25 cellular contexts compared by ENCODE assay signal in the genomic region with DNA sequence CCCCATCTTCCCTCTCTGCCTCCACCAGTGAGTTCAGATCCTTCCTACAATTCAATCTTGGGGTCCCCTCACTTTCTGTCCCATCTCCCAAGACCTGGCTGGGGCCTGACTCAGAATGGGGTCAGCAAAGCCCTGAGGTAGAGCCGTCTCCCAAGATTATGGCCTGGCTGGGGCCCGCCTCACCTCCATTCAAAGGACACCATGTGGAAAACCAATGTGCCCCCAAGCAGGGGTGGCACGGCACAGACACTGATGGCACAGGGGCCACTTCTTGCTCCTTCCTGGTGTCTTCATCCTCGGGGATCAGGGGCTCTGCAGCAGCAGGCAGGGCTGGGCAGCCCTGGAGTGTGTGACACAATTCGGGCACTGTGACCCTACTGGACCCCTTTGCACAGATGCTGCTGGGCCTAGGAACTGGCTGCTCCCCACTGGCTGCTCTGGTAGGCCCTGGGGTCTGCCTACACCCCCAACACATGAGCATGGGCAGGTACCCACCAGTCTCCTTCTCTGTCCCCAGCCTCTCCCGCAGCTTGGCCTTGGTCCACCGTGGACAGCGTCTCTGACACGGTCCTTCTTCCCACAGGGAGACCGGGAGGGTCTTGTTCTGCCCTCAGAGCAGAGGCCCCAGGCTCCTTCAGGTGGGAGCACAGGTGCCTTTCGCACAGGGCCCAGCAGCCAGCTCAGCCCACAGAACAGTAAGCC.
DNase-seq lines count a peak whose midpoint lies in the region; ATAC-seq and TF ChIP-seq lines count a peak whose summit lies in the region.
"Had no signal": no experiment of that assay in that cellular context is flagged by ENCODE, and none has a peak within 500 bp of the region (broad histone marks: within the 10 kb centered on the region; RNA-seq: fewer than 3 reads in every experiment).

No MANE protein-coding gene starts in this region.

- H3K4me1 Mint-ChIP-seq in activated T-cell treated with anti-CD3 and anti-CD28 coated beads, Interleukin-2, amount 50 U/mL, for 24 hours (ENCODE audit: low read depth) = no peaks in the 10 kb centered on the region
- H3K4me1 Mint-ChIP-seq in WTC11 = peaks cover under 1% of the 10 kb centered on the region
- no peaks in the 10 kb centered on the region for H3K4me1 Mint-ChIP-seq in stimulated activated memory B cell treated with anti-CD40 and anti-IgM and Interleukin-4, amounts not matched to agents 10 μg/mL and 1 μg/mL and 100 μg/mL, for 72 hours
- H3K4me1 Mint-ChIP-seq: activated CD4-positive, alpha-beta T cell treated with anti-CD3 and anti-CD28 coated beads, Interleukin-2, amount 10 ng/mL, durations not matched to agents 24 days and 14 days; activated T-helper 17 cell treated with anti-CD3 and anti-CD28 coated beads, Interleukin-2, amount 50 U/mL, for 72 hours; B cell; CD8-positive, alpha-beta memory T cell had no signal

- no peak overlapping the region for H3K4me3 Mint-ChIP-seq in activated T-cell treated with anti-CD3 and anti-CD28 coated beads, Interleukin-2, amount 50 U/mL, for 24 hours
- no peak overlapping the region for H3K4me3 Mint-ChIP-seq in WTC11
- H3K4me3 Mint-ChIP-seq in stimulated activated memory B cell treated with anti-CD40 and anti-IgM and Interleukin-4, amounts not matched to agents 10 μg/mL and 1 μg/mL and 100 μg/mL, for 72 hours = no peak overlapping the region
- H3K4me3 Mint-ChIP-seq: activated CD4-positive, alpha-beta T cell treated with anti-CD3 and anti-CD28 coated beads, Interleukin-2, amount 10 ng/mL, durations not matched to agents 24 days and 14 days; activated T-helper 17 cell treated with anti-CD3 and anti-CD28 coated beads, Interleukin-2, amount 50 U/mL, for 72 hours; B cell; CD8-positive, alpha-beta memory T cell; T-helper 1 cell treated with Interleukin-12 subunit alpha and Interleukin-12 subunit beta and Interleukin-4 antibody, amounts not matched to agents 30 μg/mL and 1 μg/mL, for 36 hours had no signal

- no peak overlapping the region for H3K27ac ChIP-seq in left lung
- peak overlapping the region in 3 of 4 donors; percentile 34 to 83 (median 82) for H3K27ac ChIP-seq in tibial nerve
- H3K27ac ChIP-seq: A549, HL-60, SK-N-MC had no signal

- H3K9me3 Mint-ChIP-seq in activated T-cell treated with anti-CD3 and anti-CD28 coated beads, Interleukin-2, amount 50 U/mL, for 24 hours = no peaks in the 10 kb centered on the region
- no peaks in the 10 kb centered on the region for H3K9me3 Mint-ChIP-seq in WTC11
- H3K9me3 Mint-ChIP-seq in stimulated activated memory B cell treated with anti-CD40 and anti-IgM and Interleukin-4, amounts not matched to agents 10 μg/mL and 1 μg/mL and 100 μg/mL, for 72 hours = peaks cover 5% of the 10 kb centered on the region
- H3K9me3 Mint-ChIP-seq: activated CD4-positive, alpha-beta T cell treated with anti-CD3 and anti-CD28 coated beads, Interleukin-2, amount 10 ng/mL, durations not matched to agents 24 days and 14 days; T-helper 1 cell treated with Interleukin-12 subunit alpha and Interleukin-12 subunit beta and Interleukin-4 antibody, amounts not matched to agents 30 μg/mL and 1 μg/mL, for 36 hours had no signal

- DNase-seq in activated T-cell treated with anti-CD3 and anti-CD28 coated beads, Interleukin-2, amount 50 U/mL, for 24 hours = peak; percentile 14
- DNase-seq in activated T-cell treated with anti-CD3 and anti-CD28 coated beads for 4 hours (no peak), WTC11 (ENCODE audit: low spot score) (peak; percentile 4), left lung (peak; percentile 26 to 41), tibial nerve (ENCODE audit: low spot score in 2 of 2) (no peak)
- DNase-seq in stimulated activated CD4-positive, alpha-beta T cell treated with anti-CD3 and anti-CD28 coated beads, Interleukin-15, amount 100 ng/mL, for 24 hours = no peak
- DNase-seq: activated CD4-positive, alpha-beta T cell treated with anti-CD3 and anti-CD28 coated beads, Interleukin-2, amount 10 ng/mL, durations not matched to agents 24 days and 14 days; cortex of kidney; DMS53; mammary epithelial cell; NCI-H1048; NCI-H187 treated with DMSO at 0.1 percent for 48 hours; NCI-H2227 treated with DMSO at 0.1 percent for 48 hours; stimulated activated CD4-positive, alpha-beta T cell treated with anti-CD3 and anti-CD28 coated beads, Interleukin-4, amount 100 ng/mL, for 4 hours; stimulated activated naive CD4-positive, alpha-beta T cell treated with Interleukin-2 at 50 U/mL for 16 hours had no signal

- POLR2A ChIA-PET in WTC11 (lab: Charles Lee) = no interaction called here

- no peak for TF ChIP-seq EP300 in tibial nerve (IDR thresholded peaks at IDR 0.05)

- ATAC-seq in WTC11 = no peak
- no peak for ATAC-seq in left lung
- ATAC-seq in HG03196 (IDR thresholded peaks at IDR 0.05; ENCODE audit: unreplicated experiment) = no peak
- ATAC-seq in stimulated activated memory B cell treated with anti-CD40 and anti-IgM and Interleukin-4, amounts not matched to agents 10 μg/mL and 1 μg/mL and 100 μg/mL, for 72 hours = no peak
- ATAC-seq: A549; activated T-helper 17 cell treated with anti-CD3 and anti-CD28 coated beads, Interleukin-2, amount 50 U/mL, for 72 hours had no signal

- no peaks in the 10 kb centered on the region for H3K4me1 ChIP-seq in left lung
- peaks cover 0 to 42% (median 3%) of the 10 kb centered on the region in 4 donors for H3K4me1 ChIP-seq in tibial nerve
- H3K4me1 ChIP-seq: A549, breast epithelium had no signal

- peaks cover 3% of the 10 kb centered on the region for H3K27me3 Mint-ChIP-seq in activated T-cell treated with anti-CD3 and anti-CD28 coated beads, Interleukin-2, amount 50 U/mL, for 24 hours
- H3K27me3 Mint-ChIP-seq in WTC11 (ENCODE audit: low read depth) = no peaks in the 10 kb centered on the region
- H3K27me3 Mint-ChIP-seq in stimulated activated memory B cell treated with anti-CD40 and anti-IgM and Interleukin-4, amounts not matched to agents 10 μg/mL and 1 μg/mL and 100 μg/mL, for 72 hours = peaks cover 19% of the 10 kb centered on the region
- H3K27me3 Mint-ChIP-seq: activated CD4-positive, alpha-beta T cell treated with anti-CD3 and anti-CD28 coated beads, Interleukin-2, amount 10 ng/mL, durations not matched to agents 24 days and 14 days had no signal

- TF ChIP-seq POLR2A in tibial nerve (IDR thresholded peaks at IDR 0.05) = no peak

- H3K27ac Mint-ChIP-seq in activated T-cell treated with anti-CD3 and anti-CD28 coated beads, Interleukin-2, amount 50 U/mL, for 24 hours = no peak overlapping the region
- H3K27ac Mint-ChIP-seq in WTC11 = no peak overlapping the region
- H3K27ac Mint-ChIP-seq in stimulated activated memory B cell treated with anti-CD40 and anti-IgM and Interleukin-4, amounts not matched to agents 10 μg/mL and 1 μg/mL and 100 μg/mL, for 72 hours = no peak overlapping the region
- H3K27ac Mint-ChIP-seq: activated CD4-positive, alpha-beta T cell treated with anti-CD3 and anti-CD28 coated beads, Interleukin-2, amount 10 ng/mL, durations not matched to agents 24 days and 14 days; activated T-helper 17 cell treated with anti-CD3 and anti-CD28 coated beads, Interleukin-2, amount 50 U/mL, for 72 hours; B cell; CD8-positive, alpha-beta memory T cell; T-helper 1 cell treated with Interleukin-12 subunit alpha and Interleukin-12 subunit beta and Interleukin-4 antibody, amounts not matched to agents 30 μg/mL and 1 μg/mL, for 36 hours had no signal

- intact Hi-C loops in left lung (cut with DNase I) = no loop called here

- TF ChIP-seq CTCF in WTC11 (IDR thresholded peaks at IDR 0.05) (no peak), left lung (IDR thresholded peaks at IDR 0.05) (no peak), tibial nerve (IDR thresholded peaks at IDR 0.05) (no peak)

- no peaks in the 10 kb centered on the region for H3K27me3 ChIP-seq in left lung
- H3K27me3 ChIP-seq in tibial nerve = no peaks in the 10 kb centered on the region
- H3K27me3 ChIP-seq: breast epithelium had no signal

- WGBS in tibial nerve, 2 donors = 90 to 97% methylated on average over 11 of the region's 11 CpGs

- H3K36me3 ChIP-seq in left lung (no peaks in the 10 kb centered on the region), tibial nerve (no peaks in the 10 kb centered on the region)
- H3K36me3 ChIP-seq: breast epithelium had no signal

- H3K4me3 ChIP-seq in left lung (no peak overlapping the region), tibial nerve (no peak overlapping the region)
- H3K4me3 ChIP-seq: A549, breast epithelium, SK-N-MC had no signal

- CTCF ChIA-PET in WTC11 (lab: Charles Lee) = no interaction called here

- H3K36me3 Mint-ChIP-seq in activated T-cell treated with anti-CD3 and anti-CD28 coated beads, Interleukin-2, amount 50 U/mL, for 24 hours (ENCODE audit: low read depth) = no peaks in the 10 kb centered on the region
- no peaks in the 10 kb centered on the region for H3K36me3 Mint-ChIP-seq in WTC11
- no peaks in the 10 kb centered on the region for H3K36me3 Mint-ChIP-seq in stimulated activated memory B cell treated with anti-CD40 and anti-IgM and Interleukin-4, amounts not matched to agents 10 μg/mL and 1 μg/mL and 100 μg/mL, for 72 hours
- H3K36me3 Mint-ChIP-seq: CD8-positive, alpha-beta memory T cell had no signal

- H3K9me3 ChIP-seq in left lung (no peaks in the 10 kb centered on the region), tibial nerve (no peaks in the 10 kb centered on the region)
- H3K9me3 ChIP-seq: breast epithelium had no signal

TF ChIP-seq in WTC11, 78 proteins besides CTCF, POLR2A, EP300 and RAD21:
- no peak for TF ChIP-seq CDX4 (CRISPR knock-in tag; IDR thresholded peaks at IDR 0.05; ENCODE audit: borderline replicate concordance)
- no peak for TF ChIP-seq GRHL2 (CRISPR knock-in tag; IDR thresholded peaks at IDR 0.05; ENCODE audit: insufficient replicate concordance, severe bottlenecking)
- TF ChIP-seq GTF2I (CRISPR knock-in tag; conservative IDR thresholded peaks at IDR 0.05) = no peak
- TF ChIP-seq IRF2 (CRISPR knock-in tag; IDR thresholded peaks at IDR 0.05; ENCODE audit: borderline replicate concordance, low read depth) = no peak

Comparison
In these comparisons a context has a peak if more than half of its experiments do, and no peak if none do; other contexts are left out.
1. DNase-seq: peak in activated T-cell treated with anti-CD3 and anti-CD28 coated beads, Interleukin-2, amount 50 U/mL, for 24 hours (single experiment), WTC11 (single experiment) and left lung (2 of 2); none in activated T-cell treated with anti-CD3 and anti-CD28 coated beads for 4 hours (single experiment), tibial nerve (0 of 2) and stimulated activated CD4-positive, alpha-beta T cell treated with anti-CD3 and anti-CD28 coated beads, Interleukin-15, amount 100 ng/mL, for 24 hours (single experiment).
2. H3K27ac ChIP-seq: peak in tibial nerve (3 of 4); none in left lung (0 of 2).